ENCODE assay signal across 20 cellular contexts in the genomic region with DNA sequence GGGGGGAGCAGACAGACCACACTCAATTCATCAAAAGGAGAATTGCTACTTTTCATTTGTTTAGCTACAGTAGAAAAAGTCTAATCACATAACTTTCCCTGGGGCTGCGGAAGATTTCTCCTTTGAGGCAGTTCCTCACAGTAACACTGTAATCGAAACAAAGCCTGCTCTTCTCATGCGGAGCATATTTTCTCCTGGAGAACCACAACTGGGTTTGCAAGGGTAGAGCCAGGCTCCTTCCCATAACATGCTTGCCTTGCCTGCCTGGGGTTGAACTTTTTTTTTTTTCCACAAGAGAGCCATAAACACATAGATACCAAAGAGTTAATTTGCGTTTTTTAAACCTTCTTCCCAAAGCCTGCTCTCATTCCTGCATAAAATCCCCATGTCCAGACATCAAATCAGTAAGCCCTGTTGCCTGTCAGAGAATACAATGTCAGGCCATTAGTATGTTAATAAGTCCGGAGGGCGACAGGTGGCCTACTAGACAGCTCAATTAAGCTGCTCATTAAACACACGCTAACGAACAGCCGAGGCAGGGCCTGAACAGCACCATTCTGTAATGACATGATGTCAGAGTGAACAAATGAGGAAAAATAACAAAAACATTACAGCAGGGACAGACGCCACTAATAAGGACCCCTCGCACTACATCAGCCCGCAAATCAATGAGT.
DNase-seq lines count a peak whose midpoint lies in the region; ATAC-seq, FAIRE-seq and TF ChIP-seq lines count a peak whose summit lies in the region.
"Had no signal": no experiment of that assay in that cellular context is flagged by ENCODE, and none has a peak within 500 bp of the region (broad histone marks: within the 10 kb centered on the region; RNA-seq: fewer than 3 reads in every experiment).

No MANE protein-coding gene starts in this region.

- H2AFZ ChIP-seq in astrocyte (ENCODE audit: low read depth, low read length) (no peak overlapping the region), neuronal stem cell (ENCODE audit: low read length) (no peak overlapping the region)
- H2AFZ ChIP-seq: GM23248 had no signal

- H2AK5ac ChIP-seq in neuronal stem cell (ENCODE audit: low read depth, low read length) = no peak overlapping the region

- H3K4me2 ChIP-seq in astrocyte (ENCODE audit: low read length) (peak overlapping the region; percentile 19), neuronal stem cell (ENCODE audit: insufficient read depth, low read length, poor library complexity, severe bottlenecking) (peak overlapping the region; percentile 35)

- whole genome bisulfite sequencing in neuronal stem cell (ENCODE audit: extremely low coverage in 2 of 2, insufficient read length in 2 of 2, insufficient replicate concordance in 1 of 2), 2 donors = no CpG with 5 or more reads among the region's 12 CpGs
- WGBS in prostate gland = 82% methylated on average over 12 of the region's 12 CpGs

- peaks cover 5% of the 10 kb centered on the region for H3K9me3 Mint-ChIP-seq in astrocyte (ENCODE audit: unreplicated experiment)
- no peaks in the 10 kb centered on the region for H3K9me3 Mint-ChIP-seq in effector memory CD8-positive, alpha-beta T cell

- no peak overlapping the region for H2BK120ac ChIP-seq in neuronal stem cell (ENCODE audit: low read depth, low read length)

- H3K27me3 Mint-ChIP-seq in astrocyte (ENCODE audit: low read depth, unreplicated experiment) = peaks cover 2% of the 10 kb centered on the region
- no peaks in the 10 kb centered on the region for H3K27me3 Mint-ChIP-seq in effector memory CD8-positive, alpha-beta T cell
- H3K27me3 Mint-ChIP-seq: CD4-positive, alpha-beta memory T cell had no signal

- no peaks in the 10 kb centered on the region for H3K4me1 Mint-ChIP-seq in astrocyte (ENCODE audit: low read depth, unreplicated experiment)
- peaks cover 28 to 40% of the 10 kb centered on the region in 2 donors for H3K4me1 Mint-ChIP-seq in effector memory CD8-positive, alpha-beta T cell (ENCODE audit: low read depth in 2 of 2)

- H3K4ac ChIP-seq in neuronal stem cell (ENCODE audit: low read length) = no peak overlapping the region

- no peak for TF ChIP-seq POLR2A in prostate gland (IDR thresholded peaks at IDR 0.05)

- no peak overlapping the region for H4K91ac ChIP-seq in neuronal stem cell (ENCODE audit: low read depth, low read length, poor library complexity)

- intact Hi-C loops in prostate gland (cut with DNase I) = no loop called here

- H3K79me2 ChIP-seq in astrocyte (ENCODE audit: insufficient read depth, low read length) = no peaks in the 10 kb centered on the region

- H3K27ac ChIP-seq in HEK293 (ENCODE audit: extremely low read depth, low read depth, low read length) (no peak overlapping the region), astrocyte (ENCODE audit: low read depth, low read length) (no peak overlapping the region), neuronal stem cell (replicated peaks; ENCODE audit: low read length) (peak overlapping the region; percentile 49), prostate gland (peak overlapping the region in 1 of 2 donors; percentile 47)
- H3K27ac ChIP-seq: GM23248, HL-60 had no signal

- no peak overlapping the region for H4K8ac ChIP-seq in neuronal stem cell (ENCODE audit: low read depth, low read length)

- H3K9me3 ChIP-seq in HEK293 (ENCODE audit: control insufficient read depth, insufficient read depth, low read depth, low read length) = no peaks in the 10 kb centered on the region; the same call in 1 of the 2 replicates
- H3K9me3 ChIP-seq in astrocyte (ENCODE audit: insufficient read depth, low read depth, low read length) = peaks cover 2% of the 10 kb centered on the region
- H3K9me3 ChIP-seq in neuronal stem cell (replicated peaks in 1 of 2; ENCODE audit: control insufficient read depth in 2 of 2, insufficient read depth in 1 of 2, low read depth in 1 of 2, low read length in 2 of 2) = peaks cover 0 to 7% of the 10 kb centered on the region in 2 donors
- H3K9me3 ChIP-seq in prostate gland = no peaks in the 10 kb centered on the region
- H3K9me3 ChIP-seq: BE2C had no signal

- H2BK15ac ChIP-seq in neuronal stem cell (ENCODE audit: low read length) = no peak overlapping the region

- no peak overlapping the region for H2BK12ac ChIP-seq in neuronal stem cell (ENCODE audit: low read length)

- H4K20me1 ChIP-seq in astrocyte (ENCODE audit: insufficient read depth, low read length) = no peaks in the 10 kb centered on the region

- DNase-seq in NCI-H524 treated with DMSO at 0.1 percent for 48 hours (lab: John Stamatoyannopoulos, UW) (peak; percentile 95), astrocyte (ENCODE audit: low read depth) (no peak), neuronal stem cell (ENCODE audit: low spot score) (peak; percentile 45), putamen (ENCODE audit: low spot score) (no peak), SW480 (ENCODE audit: low spot score) (no peak), prostate gland (ENCODE audit: low spot score) (no peak)
- DNase-seq in effector memory CD8-positive, alpha-beta T cell = no peak
- DNase-seq: BE2C; CD4-positive, alpha-beta memory T cell; EL; GM23248; KG1; NCI-H1048; NCI-H187; NCI-H446 treated with DMSO at 0.1 percent for 48 hours; NK-92 treated with Interleukin-12 subunit alpha and Interleukin-12 subunit beta, amount 100 ng/mL, for 24 hours; OCI-M1; RPMI8226 had no signal

- H3K9ac ChIP-seq in astrocyte (ENCODE audit: low read length) (no peak overlapping the region), neuronal stem cell (ENCODE audit: low read depth, low read length, poor library complexity) (no peak overlapping the region)
- H3K9ac ChIP-seq: GM23248 had no signal

- H3K79me1 ChIP-seq in neuronal stem cell (ENCODE audit: low read depth, low read length) = no peaks in the 10 kb centered on the region

- H3K4me3 Mint-ChIP-seq in astrocyte (ENCODE audit: unreplicated experiment) = no peak overlapping the region
- H3K4me3 Mint-ChIP-seq in effector memory CD8-positive, alpha-beta T cell = no peak overlapping the region

- ATAC-seq in effector memory CD8-positive, alpha-beta T cell (replicated peaks) = no peak

- H3K36me3 ChIP-seq in HEK293 (ENCODE audit: control insufficient read depth in 2 of 2, insufficient read depth in 1 of 2, low read length in 2 of 2) = no peaks in the 10 kb centered on the region
- H3K36me3 ChIP-seq in astrocyte (ENCODE audit: insufficient read depth, low read length) = no peaks in the 10 kb centered on the region
- H3K36me3 ChIP-seq in neuronal stem cell (replicated peaks in 1 of 2; ENCODE audit: control insufficient read depth in 2 of 2, insufficient read depth in 2 of 2, low read length in 2 of 2) = no peaks in the 10 kb centered on the region
- H3K36me3 ChIP-seq in prostate gland = no peaks in the 10 kb centered on the region
- H3K36me3 ChIP-seq: BE2C had no signal

- H3K27me3 ChIP-seq in astrocyte (ENCODE audit: insufficient read depth, low read length) (no peaks in the 10 kb centered on the region), neuronal stem cell (ENCODE audit: control insufficient read depth in 3 of 3, insufficient read depth in 3 of 3, low read depth in 1 of 3, low read length in 3 of 3) (peaks cover 0 to 12% (median 2%) of the 10 kb centered on the region in 3 experiments), prostate gland (replicated peaks; ENCODE audit: insufficient read depth) (no peaks in the 10 kb centered on the region)

- no peak overlapping the region for H3K14ac ChIP-seq in neuronal stem cell (ENCODE audit: low read length)

- H2BK5ac ChIP-seq in neuronal stem cell (ENCODE audit: low read length) = no peak overlapping the region

- POLR2A ChIA-PET in HEK293 (lab: Yijun Ruan, JAX) = interaction anchor here (0.9 kb wide), 1 partner anchor 95 kb away, joined by 3 read pairs; no protein-coding TSS in a partner anchor

- H3K4me1 ChIP-seq in HEK293 (ENCODE audit: control insufficient read depth, insufficient read depth, low read length) = no peaks in the 10 kb centered on the region
- H3K4me1 ChIP-seq in astrocyte (ENCODE audit: insufficient read depth, low read length) = peaks cover 2% of the 10 kb centered on the region
- peaks cover 4 to 9% of the 10 kb centered on the region in 2 donors for H3K4me1 ChIP-seq in neuronal stem cell (ENCODE audit: control insufficient read depth in 2 of 2, insufficient read depth in 1 of 2, low read depth in 1 of 2, low read length in 2 of 2)
- no peaks in the 10 kb centered on the region for H3K4me1 ChIP-seq in prostate gland (replicated peaks)
- H3K4me1 ChIP-seq: BE2C had no signal

- no peak overlapping the region for H3K23ac ChIP-seq in neuronal stem cell (ENCODE audit: low read depth, low read length, poor library complexity)

- H3K18ac ChIP-seq in neuronal stem cell (ENCODE audit: low read length) = no peak overlapping the region

- CTCF ChIA-PET in HEK293 (lab: Yijun Ruan, JAX) = interaction anchor here (0.8 to 4.5 kb wide), 2 partner anchors 21 to 209 kb away, joined by 4 to 21 read pairs; no protein-coding TSS in a partner anchor

- no peak for TF ChIP-seq CTCF in HEK293 (tag by site-specific recombination; IDR thresholded peaks at IDR 0.05)
- no peak for TF ChIP-seq CTCF in astrocyte (IDR thresholded peaks at IDR 0.05; ENCODE audit: insufficient read depth, low read depth, low read length)
- TF ChIP-seq CTCF in prostate gland (IDR thresholded peaks at IDR 0.05) = no peak

- no peaks in the 10 kb centered on the region for H3K36me3 Mint-ChIP-seq in astrocyte (ENCODE audit: low read depth, unreplicated experiment)
- no peaks in the 10 kb centered on the region for H3K36me3 Mint-ChIP-seq in effector memory CD8-positive, alpha-beta T cell (ENCODE audit: insufficient read depth)
- H3K36me3 Mint-ChIP-seq: CD4-positive, alpha-beta memory T cell had no signal

- H3K4me3 ChIP-seq in HEK293 (ENCODE audit: low read depth, low read length) (no peak overlapping the region), astrocyte (ENCODE audit: insufficient read depth, low read depth, low read length) (no peak overlapping the region), neuronal stem cell (ENCODE audit: low read length in 2 of 2) (no peak overlapping the region), prostate gland (no peak overlapping the region)
- H3K4me3 ChIP-seq: GM23248 had no signal

- FAIRE-seq in astrocyte (lab: Jason Lieb, UNC) = no peak

- H3K27ac Mint-ChIP-seq in astrocyte (ENCODE audit: unreplicated experiment) = no peak overlapping the region
- no peak overlapping the region for H3K27ac Mint-ChIP-seq in effector memory CD8-positive, alpha-beta T cell

TF ChIP-seq in HEK293, 187 proteins besides CTCF, POLR2A, EP300 and RAD21:
- TF ChIP-seq ZXDB (tag by site-specific recombination; IDR thresholded peaks at IDR 0.05) (no peak), ZNF768 (tag by site-specific recombination; IDR thresholded peaks at IDR 0.05) (no peak), SCRT2 (tag by site-specific recombination; IDR thresholded peaks at IDR 0.05) (peak; percentile 67)

Comparison
In these comparisons a context has a peak if more than half of its experiments do, and no peak if none do; other contexts are left out.
1. DNase-seq: peak in NCI-H524 treated with DMSO at 0.1 percent for 48 hours (single experiment) and neuronal stem cell (single experiment); none in astrocyte (single experiment), putamen (single experiment), SW480 (single experiment), prostate gland (single experiment) and effector memory CD8-positive, alpha-beta T cell (0 of 3).